1 cellular context compared by ENCODE assay signal in the genomic region with DNA sequence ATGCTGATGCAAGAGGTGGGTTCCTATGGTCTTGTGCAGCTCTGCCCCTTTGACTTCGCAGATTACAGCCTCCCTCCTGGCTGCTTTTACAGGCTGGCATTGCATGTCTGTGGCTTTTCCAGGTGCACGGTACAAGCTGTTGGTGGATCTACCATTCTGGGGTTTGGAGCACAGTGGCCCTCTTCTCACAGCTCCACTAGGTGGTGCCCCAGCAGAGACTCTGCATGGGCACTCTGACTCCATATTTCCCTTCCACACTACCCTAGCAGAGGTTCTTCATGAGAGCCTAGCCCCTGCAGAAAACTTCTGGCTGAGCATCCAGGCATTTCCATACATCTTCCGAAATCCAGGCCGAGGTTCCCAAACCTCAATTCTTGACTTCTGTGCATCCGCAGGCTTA.
TF ChIP-seq lines count a peak whose summit lies in the region.

No MANE protein-coding gene starts in this region.

TF ChIP-seq in HCT116, 20 proteins besides CTCF, POLR2A, EP300 and RAD21 (continued from another document):
- TF ChIP-seq ATF3 (IDR thresholded peaks at IDR 0.05) = no peak
- no peak for TF ChIP-seq MAX (IDR thresholded peaks at IDR 0.05)
- no peak for TF ChIP-seq CBX3 (IDR thresholded peaks at IDR 0.05; ENCODE audit: low read depth)
- no peak for TF ChIP-seq EZH2phosphoT487 (IDR thresholded peaks at IDR 0.05; ENCODE audit: borderline replicate concordance)
- no peak for TF ChIP-seq EZH2 (IDR thresholded peaks at IDR 0.05)
- no peak for TF ChIP-seq CEBPB (IDR thresholded peaks at IDR 0.05; ENCODE audit: low read depth)
- no peak for TF ChIP-seq EGR1 (IDR thresholded peaks at IDR 0.05; ENCODE audit: low read depth)
- TF ChIP-seq TCF7L2 (IDR thresholded peaks at IDR 0.05; ENCODE audit: borderline replicate concordance, extremely low read depth, insufficient read depth, insufficient read length) = no peak
- no peak for TF ChIP-seq SP1 (IDR thresholded peaks at IDR 0.05; ENCODE audit: low read depth)
- TF ChIP-seq FOSL1 (IDR thresholded peaks at IDR 0.05; ENCODE audit: low read depth) = no peak
- TF ChIP-seq YY1 (IDR thresholded peaks at IDR 0.05; ENCODE audit: extremely low read depth, insufficient replicate concordance, low read depth, low read length) = no peak
